ENCODE assay signal across 22 cellular contexts in the genomic region with DNA sequence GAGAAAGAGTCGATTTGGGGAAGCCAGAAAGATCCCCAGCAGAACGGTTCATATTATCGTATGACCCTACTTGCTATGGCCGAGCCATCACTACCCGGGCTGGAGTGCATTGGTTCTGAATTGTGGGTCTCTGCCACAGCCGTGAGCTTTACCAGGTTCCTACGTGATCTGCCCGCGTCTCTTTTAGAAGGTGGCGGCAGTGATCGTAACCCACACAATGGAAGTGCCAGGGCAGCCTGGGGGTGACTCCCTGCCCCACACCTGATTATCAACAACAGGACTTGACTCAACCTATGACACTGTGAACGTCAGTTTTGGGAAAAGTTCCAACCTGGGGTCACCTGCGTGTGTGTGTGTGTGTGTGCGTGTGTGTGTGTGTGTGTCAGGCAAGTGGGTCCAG.
DNase-seq lines count a peak whose midpoint lies in the region; ATAC-seq lines count a peak whose summit lies in the region.
"Had no signal": no experiment of that assay in that cellular context is flagged by ENCODE, and none has a peak within 500 bp of the region (broad histone marks: within the 10 kb centered on the region; RNA-seq: fewer than 3 reads in every experiment).

No MANE protein-coding gene starts in this region.

- H3K14ac ChIP-seq in neuronal stem cell (ENCODE audit: low read length), result no peak overlapping the region

- no peak overlapping the region for H3K4me3 Mint-ChIP-seq in activated naive CD4-positive, alpha-beta T cell treated with anti-CD3 and anti-CD28 coated beads, Interleukin-2, amount 10 ng/mL, durations not matched to agents 7 days and 5 days
- no peak overlapping the region for H3K4me3 Mint-ChIP-seq in activated CD4-positive, alpha-beta memory T cell treated with anti-CD3 and anti-CD28 coated beads for 36 hours
- H3K4me3 Mint-ChIP-seq: CD14-positive monocyte; CD4-positive, alpha-beta T cell; CD8-positive, alpha-beta memory T cell; H9 had no signal

- no CpG with 5 or more reads among the region's 14 CpGs for WGBS in neuronal stem cell (ENCODE audit: extremely low coverage in 2 of 2, insufficient read length in 2 of 2, insufficient replicate concordance in 1 of 2), 2 donors

- H3K9ac ChIP-seq in neuronal stem cell (ENCODE audit: low read depth, low read length, poor library complexity), result no peak overlapping the region
- H3K9ac ChIP-seq: BLaER1 treated with 17β-estradiol and CSF1 and Interleukin-3, amounts not matched to agents 10 nM and 100 nM; GM23248 had no signal

- H3K27me3 ChIP-seq in neuronal stem cell (ENCODE audit: control insufficient read depth in 3 of 3, insufficient read depth in 3 of 3, low read depth in 1 of 3, low read length in 3 of 3), result no peaks in the 10 kb centered on the region
- H3K27me3 ChIP-seq: BE2C; BLaER1 treated with 17β-estradiol and CSF1 and Interleukin-3, amounts not matched to agents 10 nM and 100 nM had no signal

- H4K8ac ChIP-seq in neuronal stem cell (ENCODE audit: low read depth, low read length), result no peak overlapping the region

- H3K27ac Mint-ChIP-seq in activated naive CD4-positive, alpha-beta T cell treated with anti-CD3 and anti-CD28 coated beads, Interleukin-2, amount 10 ng/mL, durations not matched to agents 7 days and 5 days, result peak overlapping the region; percentile 55
- H3K27ac Mint-ChIP-seq in activated CD4-positive, alpha-beta memory T cell treated with anti-CD3 and anti-CD28 coated beads for 36 hours, result no peak overlapping the region
- H3K27ac Mint-ChIP-seq: CD14-positive monocyte; CD4-positive, alpha-beta T cell; CD8-positive, alpha-beta memory T cell had no signal

- H3K4me1 ChIP-seq in neuronal stem cell (ENCODE audit: control insufficient read depth in 2 of 2, insufficient read depth in 1 of 2, low read depth in 1 of 2, low read length in 2 of 2), result no peaks in the 10 kb centered on the region
- H3K4me1 ChIP-seq: A549; BE2C; BLaER1 treated with 17β-estradiol and CSF1 and Interleukin-3, amounts not matched to agents 10 nM and 100 nM had no signal

- intact Hi-C loops in sciatic nerve (cut with DNase I), result no loop called here
- intact Hi-C loops in activated CD4-positive, alpha-beta memory T cell treated with anti-CD3 and anti-CD28 coated beads for 36 hours (cut with micrococcal nuclease), result no loop called here

- no peak overlapping the region for H2AFZ ChIP-seq in neuronal stem cell (ENCODE audit: low read length)
- H2AFZ ChIP-seq: GM23248 had no signal

- no peaks in the 10 kb centered on the region for H3K79me1 ChIP-seq in neuronal stem cell (ENCODE audit: low read depth, low read length)

- H3K27ac ChIP-seq in neuronal stem cell (replicated peaks; ENCODE audit: low read length), result no peak overlapping the region
- H3K27ac ChIP-seq: A549; BLaER1 treated with 17β-estradiol and CSF1 and Interleukin-3, amounts not matched to agents 10 nM and 100 nM; GM23248 had no signal

- H3K23ac ChIP-seq in neuronal stem cell (ENCODE audit: low read depth, low read length, poor library complexity), result no peak overlapping the region

- H3K4me2 ChIP-seq in neuronal stem cell (ENCODE audit: insufficient read depth, low read length, poor library complexity, severe bottlenecking), result no peak overlapping the region
- H3K4me2 ChIP-seq: A549; BLaER1 treated with 17β-estradiol and CSF1 and Interleukin-3, amounts not matched to agents 10 nM and 100 nM had no signal

- no peak for ATAC-seq in sciatic nerve
- ATAC-seq: A549, HCT116 had no signal

- no peak for DNase-seq in activated naive CD4-positive, alpha-beta T cell treated with anti-CD3 and anti-CD28 coated beads, Interleukin-2, amount 10 ng/mL, durations not matched to agents 7 days and 5 days
- no peak for DNase-seq in activated naive CD4-positive, alpha-beta T cell treated with Interleukin-2 at 50 U/mL for 16 hours
- DNase-seq in islet precursor cell, result peak; percentile 28
- no peak for DNase-seq in neuronal stem cell (ENCODE audit: low spot score)
- DNase-seq in ureter (ENCODE audit: low spot score), result peak; percentile 4
- DNase-seq in sciatic nerve (ENCODE audit: low spot score), result no peak
- DNase-seq in DMS 273 treated with DMSO at 0.1 percent for 48 hours (lab: John Stamatoyannopoulos, UW), result no peak
- no peak for DNase-seq in activated CD4-positive, alpha-beta memory T cell treated with anti-CD3 and anti-CD28 coated beads for 36 hours
- DNase-seq: 8988T; ACHN; AML-193; BE2C; Calu3; CD4-positive, alpha-beta T cell; CD8-positive, alpha-beta memory T cell; DND-41; GM23248; H9 had no signal

- no peak overlapping the region for H2BK15ac ChIP-seq in neuronal stem cell (ENCODE audit: low read length)

- H3K36me3 Mint-ChIP-seq in activated naive CD4-positive, alpha-beta T cell treated with anti-CD3 and anti-CD28 coated beads, Interleukin-2, amount 10 ng/mL, durations not matched to agents 7 days and 5 days, result peaks cover 1% of the 10 kb centered on the region
- H3K36me3 Mint-ChIP-seq in activated CD4-positive, alpha-beta memory T cell treated with anti-CD3 and anti-CD28 coated beads for 36 hours, result peaks cover 4% of the 10 kb centered on the region
- H3K36me3 Mint-ChIP-seq: CD14-positive monocyte; CD8-positive, alpha-beta memory T cell had no signal

- peak overlapping the region; percentile 19 for H3K18ac ChIP-seq in neuronal stem cell (ENCODE audit: low read length)

- H3K4me3 ChIP-seq in neuronal stem cell (ENCODE audit: low read length in 2 of 2), result no peak overlapping the region
- H3K4me3 ChIP-seq: A549; BLaER1 treated with 17β-estradiol and CSF1 and Interleukin-3, amounts not matched to agents 10 nM and 100 nM; GM23248 had no signal

- H3K9me3 ChIP-seq in neuronal stem cell (replicated peaks in 1 of 2; ENCODE audit: control insufficient read depth in 2 of 2, insufficient read depth in 1 of 2, low read depth in 1 of 2, low read length in 2 of 2), result peaks cover 0 to 4% of the 10 kb centered on the region in 2 donors
- H3K9me3 ChIP-seq: BE2C had no signal

- H3K36me3 ChIP-seq in neuronal stem cell (replicated peaks in 1 of 2; ENCODE audit: control insufficient read depth in 2 of 2, insufficient read depth in 2 of 2, low read length in 2 of 2), result no peaks in the 10 kb centered on the region
- H3K36me3 ChIP-seq: BE2C; BLaER1 treated with 17β-estradiol and CSF1 and Interleukin-3, amounts not matched to agents 10 nM and 100 nM had no signal

- CTCF ChIA-PET in activated naive CD4-positive, alpha-beta T cell treated with anti-CD3 and anti-CD28 coated beads, Interleukin-2, amount 10 ng/mL, durations not matched to agents 7 days and 5 days (lab: Charles Lee), result no interaction called here
- CTCF ChIA-PET in activated CD4-positive, alpha-beta memory T cell treated with anti-CD3 and anti-CD28 coated beads for 36 hours (lab: Charles Lee), result no interaction called here

- H2BK120ac ChIP-seq in neuronal stem cell (ENCODE audit: low read depth, low read length), result no peak overlapping the region

- no peak overlapping the region for H2BK5ac ChIP-seq in neuronal stem cell (ENCODE audit: low read length)

- H4K91ac ChIP-seq in neuronal stem cell (ENCODE audit: low read depth, low read length, poor library complexity), result no peak overlapping the region

- H2AK5ac ChIP-seq in neuronal stem cell (ENCODE audit: low read depth, low read length), result peak overlapping the region; percentile 70

- H2BK12ac ChIP-seq in neuronal stem cell (ENCODE audit: low read length), result no peak overlapping the region

- no peak overlapping the region for H3K4ac ChIP-seq in neuronal stem cell (ENCODE audit: low read length)

- H3K9me3 Mint-ChIP-seq in activated naive CD4-positive, alpha-beta T cell treated with anti-CD3 and anti-CD28 coated beads, Interleukin-2, amount 10 ng/mL, durations not matched to agents 7 days and 5 days, result peaks cover 34% of the 10 kb centered on the region
- peaks cover 38% of the 10 kb centered on the region for H3K9me3 Mint-ChIP-seq in activated CD4-positive, alpha-beta memory T cell treated with anti-CD3 and anti-CD28 coated beads for 36 hours

- no peaks in the 10 kb centered on the region for H3K4me1 Mint-ChIP-seq in activated naive CD4-positive, alpha-beta T cell treated with anti-CD3 and anti-CD28 coated beads, Interleukin-2, amount 10 ng/mL, durations not matched to agents 7 days and 5 days
- H3K4me1 Mint-ChIP-seq in activated CD4-positive, alpha-beta memory T cell treated with anti-CD3 and anti-CD28 coated beads for 36 hours (ENCODE audit: low read depth), result no peaks in the 10 kb centered on the region
- H3K4me1 Mint-ChIP-seq: CD14-positive monocyte; CD8-positive, alpha-beta memory T cell; H9 had no signal

- no peaks in the 10 kb centered on the region for H3K27me3 Mint-ChIP-seq in activated naive CD4-positive, alpha-beta T cell treated with anti-CD3 and anti-CD28 coated beads, Interleukin-2, amount 10 ng/mL, durations not matched to agents 7 days and 5 days
- no peaks in the 10 kb centered on the region for H3K27me3 Mint-ChIP-seq in activated CD4-positive, alpha-beta memory T cell treated with anti-CD3 and anti-CD28 coated beads for 36 hours
- H3K27me3 Mint-ChIP-seq: CD4-positive, alpha-beta T cell; CD8-positive, alpha-beta memory T cell had no signal

- POLR2A ChIA-PET in activated CD4-positive, alpha-beta memory T cell treated with anti-CD3 and anti-CD28 coated beads for 36 hours (lab: Charles Lee), result no interaction called here

Comparison
In these comparisons a context has a peak if more than half of its experiments do, and no peak if none do; other contexts are left out.
1. DNase-seq: peak in islet precursor cell (single experiment) and ureter (single experiment); none in activated naive CD4-positive, alpha-beta T cell treated with anti-CD3 and anti-CD28 coated beads, Interleukin-2, amount 10 ng/mL, durations not matched to agents 7 days and 5 days (single experiment), activated naive CD4-positive, alpha-beta T cell treated with Interleukin-2 at 50 U/mL for 16 hours (single experiment), neuronal stem cell (single experiment), sciatic nerve (single experiment), DMS 273 treated with DMSO at 0.1 percent for 48 hours (single experiment) and activated CD4-positive, alpha-beta memory T cell treated with anti-CD3 and anti-CD28 coated beads for 36 hours (single experiment).